In the genomic region with DNA sequence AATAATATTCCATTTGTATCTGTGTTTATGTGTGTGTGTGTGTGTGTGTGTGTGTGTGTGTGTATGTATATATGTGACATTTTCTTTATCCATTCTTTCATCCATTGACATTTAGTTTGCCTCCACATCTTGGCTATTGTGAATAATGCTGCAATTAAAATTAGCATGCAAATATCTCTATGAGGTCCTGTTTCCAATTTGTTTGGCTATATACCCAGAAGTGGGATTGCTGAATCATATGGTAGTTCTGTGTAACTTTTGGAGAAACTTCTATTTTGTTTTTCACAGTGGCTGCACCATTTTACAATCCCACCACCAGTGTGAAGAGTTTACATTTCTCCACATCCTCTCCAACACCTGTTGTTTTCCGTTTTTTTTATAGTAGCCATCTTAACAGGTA, we compare ENCODE assay signal across 37 cellular contexts. TPM values are rescaled to one million over a fixed set of nuclear protein-coding genes. Genes with fewer than 3 reads are reported as not detected.
"Had no signal": no experiment of that assay in that cellular context is flagged by ENCODE, and none has a peak within 500 bp of the region (broad histone marks: within the 10 kb centered on the region; RNA-seq: fewer than 3 reads in every experiment).

No MANE protein-coding gene starts in this region.

- H3K27me3 ChIP-seq: ascending aorta had no signal

- H3K9me3 Mint-ChIP-seq: activated CD4-positive, alpha-beta memory T cell treated with anti-CD3 and anti-CD28 coated beads, Interleukin-2, amount 10 ng/mL, durations not matched to agents 7 days and 5 days; activated CD4-positive, alpha-beta T cell treated with anti-CD3 and anti-CD28 coated beads, Interleukin-2, amount 10 ng/mL, durations not matched to agents 7 days and 5 days; activated naive CD4-positive, alpha-beta T cell treated with anti-CD3 and anti-CD28 coated beads for 36 hours; activated naive CD4-positive, alpha-beta T cell treated with anti-CD3 and anti-CD28 coated beads, Interleukin-2, amount 50 U/mL, for 72 hours; activated naive CD8-positive, alpha-beta T cell treated with anti-CD3 and anti-CD28 coated beads for 36 hours; activated T-cell treated with anti-CD3 and anti-CD28 coated beads, Interleukin-2, amount 50 U/mL, for 24 hours; central memory CD8-positive, alpha-beta T cell; T-helper 1 cell treated with Interleukin-12 subunit alpha and Interleukin-12 subunit beta and Interleukin-4 antibody, amounts not matched to agents 30 μg/mL and 1 μg/mL, for 36 hours; T-helper 2 cell treated with Interferon-gamma antibody and Interleukin-4, amounts not matched to agents 5 μg/mL and 100 μg/mL, for 36 hours had no signal

- H3K36me3 ChIP-seq: ascending aorta, cardiac muscle cell had no signal

- H3K9me3 ChIP-seq: ascending aorta had no signal

- H3K4me1 Mint-ChIP-seq: brain; central memory CD8-positive, alpha-beta T cell had no signal

- H3K4me1 ChIP-seq: ascending aorta had no signal

- H3K4me3 ChIP-seq: ascending aorta, cardiac muscle cell had no signal

- H3K36me3 Mint-ChIP-seq: activated naive CD4-positive, alpha-beta T cell treated with anti-CD3 and anti-CD28 coated beads, Interleukin-2, amount 50 U/mL, for 72 hours; brain had no signal

- H3K4me3 Mint-ChIP-seq: activated CD4-positive, alpha-beta memory T cell treated with anti-CD3 and anti-CD28 coated beads, Interleukin-2, amount 10 ng/mL, durations not matched to agents 7 days and 5 days; activated CD4-positive, alpha-beta T cell treated with anti-CD3 and anti-CD28 coated beads for 36 hours; activated CD4-positive, alpha-beta T cell treated with anti-CD3 and anti-CD28 coated beads, Interleukin-2, amount 10 ng/mL, durations not matched to agents 7 days and 5 days; activated CD8-positive, alpha-beta memory T cell treated with anti-CD3 and anti-CD28 coated beads, Interleukin-2, amount 10 ng/mL, durations not matched to agents 7 days and 5 days; activated CD8-positive, alpha-beta T cell treated with anti-CD3 and anti-CD28 coated beads, Interleukin-2, amount 10 ng/mL, durations not matched to agents 7 days and 5 days; activated naive CD4-positive, alpha-beta T cell treated with anti-CD3 and anti-CD28 coated beads for 36 hours; activated naive CD8-positive, alpha-beta T cell treated with anti-CD3 and anti-CD28 coated beads for 36 hours; activated T-cell treated with anti-CD3 and anti-CD28 coated beads, Interleukin-2, amount 50 U/mL, for 24 hours; brain; central memory CD8-positive, alpha-beta T cell; T-helper 1 cell treated with Interleukin-12 subunit alpha and Interleukin-12 subunit beta and Interleukin-4 antibody, amounts not matched to agents 30 μg/mL and 1 μg/mL, for 36 hours; T-helper 2 cell treated with Interferon-gamma antibody and Interleukin-4, amounts not matched to agents 5 μg/mL and 100 μg/mL, for 36 hours had no signal

- H3K27ac Mint-ChIP-seq: activated CD4-positive, alpha-beta memory T cell treated with anti-CD3 and anti-CD28 coated beads, Interleukin-2, amount 10 ng/mL, durations not matched to agents 7 days and 5 days; activated CD4-positive, alpha-beta T cell treated with anti-CD3 and anti-CD28 coated beads for 36 hours; activated CD4-positive, alpha-beta T cell treated with anti-CD3 and anti-CD28 coated beads, Interleukin-2, amount 10 ng/mL, durations not matched to agents 7 days and 5 days; activated CD8-positive, alpha-beta memory T cell treated with anti-CD3 and anti-CD28 coated beads, Interleukin-2, amount 10 ng/mL, durations not matched to agents 7 days and 5 days; activated CD8-positive, alpha-beta T cell treated with anti-CD3 and anti-CD28 coated beads, Interleukin-2, amount 10 ng/mL, durations not matched to agents 7 days and 5 days; activated naive CD4-positive, alpha-beta T cell treated with anti-CD3 and anti-CD28 coated beads for 36 hours; activated naive CD4-positive, alpha-beta T cell treated with anti-CD3 and anti-CD28 coated beads, Interleukin-2, amount 50 U/mL, for 72 hours; activated naive CD8-positive, alpha-beta T cell treated with anti-CD3 and anti-CD28 coated beads for 36 hours; activated T-cell treated with anti-CD3 and anti-CD28 coated beads, Interleukin-2, amount 50 U/mL, for 24 hours; brain; T-helper 1 cell treated with Interleukin-12 subunit alpha and Interleukin-12 subunit beta and Interleukin-4 antibody, amounts not matched to agents 30 μg/mL and 1 μg/mL, for 36 hours; T-helper 2 cell treated with Interferon-gamma antibody and Interleukin-4, amounts not matched to agents 5 μg/mL and 100 μg/mL, for 36 hours had no signal

- DNase-seq: activated CD4-positive, alpha-beta memory T cell treated with anti-CD3 and anti-CD28 coated beads, Interleukin-2, amount 10 ng/mL, durations not matched to agents 7 days and 5 days; activated CD4-positive, alpha-beta T cell treated with anti-CD3 and anti-CD28 coated beads for 1 hour; activated CD4-positive, alpha-beta T cell treated with anti-CD3 and anti-CD28 coated beads for 36 hours; activated CD4-positive, alpha-beta T cell treated with anti-CD3 and anti-CD28 coated beads for 48 hours; activated CD4-positive, alpha-beta T cell treated with anti-CD3 and anti-CD28 coated beads, Interleukin-2, amount 10 ng/mL, durations not matched to agents 7 days and 5 days; activated CD4-positive, alpha-beta T cell treated with anti-CD3 and anti-CD28 coated beads, Interleukin-2, amount 50 U/mL, for 48 hours; activated CD4-positive, CD25-positive, alpha-beta regulatory T cell; activated CD8-positive, alpha-beta memory T cell treated with anti-CD3 and anti-CD28 coated beads for 24 hours; activated CD8-positive, alpha-beta memory T cell treated with anti-CD3 and anti-CD28 coated beads, Interleukin-2, amount 10 ng/mL, durations not matched to agents 7 days and 5 days; activated CD8-positive, alpha-beta memory T cell treated with anti-CD3 and anti-CD28 coated beads, Interleukin-2, amount 50 U/mL, for 48 hours; activated CD8-positive, alpha-beta T cell treated with anti-CD3 and anti-CD28 coated beads, Interleukin-2, amount 10 ng/mL, durations not matched to agents 7 days and 5 days; activated effector memory CD4-positive, alpha-beta T cell treated with anti-CD3 and anti-CD28 coated beads, Interleukin-2, amount 50 U/mL, for 16 hours; activated gamma-delta T cell treated with Interleukin-2 at 50 U/mL for 16 hours; activated naive CD4-positive, alpha-beta T cell; activated naive CD4-positive, alpha-beta T cell treated with anti-CD3 and anti-CD28 coated beads for 36 hours; activated naive CD4-positive, alpha-beta T cell treated with anti-CD3 and anti-CD28 coated beads, Interleukin-2, amount 50 U/mL, for 16 hours; activated naive CD8-positive, alpha-beta T cell treated with anti-CD3 and anti-CD28 coated beads for 36 hours; activated T-cell treated with anti-CD3 and anti-CD28 coated beads, Interleukin-2, amount 50 U/mL, for 24 hours; activated T-cell treated with anti-CD3 and anti-CD28 coated beads, Interleukin-2, amount 50 U/mL, for 48 hours; amygdala; anterior cingulate cortex; caudate nucleus; cerebellar nuclear complex; T-helper 1 cell; T-helper 2 cell; T-helper 9 cell had no signal

- H3K27ac ChIP-seq: ascending aorta, cardiac muscle cell, VCaP had no signal

- H3K27me3 Mint-ChIP-seq: brain had no signal

- ATAC-seq: activated CD4-positive, alpha-beta T cell treated with anti-CD3 and anti-CD28 coated beads for 36 hours; activated CD4-positive, CD25-positive, alpha-beta regulatory T cell treated with anti-CD3 and anti-CD28 coated beads, Interleukin-2, amount 50 U/mL, for 24 hours; activated CD8-positive, alpha-beta memory T cell treated with anti-CD3 and anti-CD28 coated beads, Interleukin-2, amount 10 ng/mL, durations not matched to agents 7 days and 5 days; activated CD8-positive, alpha-beta T cell treated with anti-CD3 and anti-CD28 coated beads, Interleukin-2, amount 10 ng/mL, durations not matched to agents 7 days and 5 days; activated naive CD4-positive, alpha-beta T cell treated with anti-CD3 and anti-CD28 coated beads, Interleukin-2, amount 50 U/mL, for 72 hours had no signal

RNA-seq across cellular contexts. Expression of a gene that starts 53.1 kb away (rescaled TPM):
- total RNA-seq: activated CD4-positive, alpha-beta memory T cell treated with anti-CD3 and anti-CD28 coated beads, Interleukin-2, amount 10 ng/mL, durations not matched to agents 7 days and 5 days; activated CD4-positive, alpha-beta T cell treated with anti-CD3 and anti-CD28 coated beads for 36 hours; activated CD4-positive, alpha-beta T cell treated with anti-CD3 and anti-CD28 coated beads, Interleukin-2, amount 10 ng/mL, durations not matched to agents 7 days and 5 days; activated CD8-positive, alpha-beta memory T cell treated with anti-CD3 and anti-CD28 coated beads, Interleukin-2, amount 10 ng/mL, durations not matched to agents 7 days and 5 days; activated CD8-positive, alpha-beta T cell treated with anti-CD3 and anti-CD28 coated beads, Interleukin-2, amount 10 ng/mL, durations not matched to agents 7 days and 5 days; bronchial epithelial cell; cardiac muscle cell; chondrocyte had no signal
